2 cellular contexts compared by ENCODE assay signal in genomic region chr2:139480251-139480650, GRCh38.
TF ChIP-seq lines count a peak whose summit lies in the region.

No MANE protein-coding gene starts in this region.

TF ChIP-seq in GM23338, 12 proteins besides CTCF, POLR2A, EP300 and RAD21:
- TF ChIP-seq POLR2AphosphoS5 (IDR thresholded peaks at IDR 0.05; ENCODE audit: low read depth) (no peak), ZNF331 (CRISPR knock-in tag; IDR thresholded peaks at IDR 0.05; ENCODE audit: low read depth) (no peak), JUNB (IDR thresholded peaks at IDR 0.05; ENCODE audit: unreplicated experiment) (no peak), ZNF462 (CRISPR knock-in tag; IDR thresholded peaks at IDR 0.05) (no peak), EZH2 (IDR thresholded peaks at IDR 0.05; ENCODE audit: low read depth, unreplicated experiment) (no peak), REST (IDR thresholded peaks at IDR 0.05; ENCODE audit: unreplicated experiment) (no peak), CREB1 (CRISPR knock-in tag; IDR thresholded peaks at IDR 0.05; ENCODE audit: low read depth) (no peak), EZH2phosphoT487 (IDR thresholded peaks at IDR 0.05; ENCODE audit: unreplicated experiment) (no peak)

TF ChIP-seq in H1, 55 proteins besides CTCF, POLR2A, EP300 and RAD21:
- no peak for TF ChIP-seq MAFK (IDR thresholded peaks at IDR 0.05; ENCODE audit: low read depth, low read length)
- no peak for TF ChIP-seq SIN3A (conservative IDR thresholded peaks at IDR 0.05 in 1 of 2, IDR thresholded peaks at IDR 0.05 in 1 of 2; ENCODE audit: low read depth in 1 of 2, low read length in 2 of 2)
- no peak for TF ChIP-seq HDAC2 (IDR thresholded peaks at IDR 0.05; ENCODE audit: borderline replicate concordance in 1 of 2, low read depth in 2 of 2, low read length in 2 of 2)
- no peak for TF ChIP-seq SIX5 (IDR thresholded peaks at IDR 0.05; ENCODE audit: low read depth, low read length)
- no peak for TF ChIP-seq MAX (IDR thresholded peaks at IDR 0.05)
